Comparison of ENCODE assay signal across 8 cellular contexts in genomic region chr3:197960694-197961581, GRCh38. TPM values are rescaled to one million over a fixed set of nuclear protein-coding genes. Genes with fewer than 3 reads are reported as not detected.
DNase-seq lines count a peak whose midpoint lies in the region; ATAC-seq and TF ChIP-seq lines count a peak whose summit lies in the region.

No MANE protein-coding gene starts in this region.

- peak overlapping the region; percentile 41 for H3K27ac ChIP-seq in cardiac muscle cell
- peak overlapping the region; percentile 44 for H3K27ac ChIP-seq in substantia nigra (ENCODE audit: low read depth, low read length, poor library complexity, severe bottlenecking)

- peak overlapping the region; percentile 82 for H3K4me3 ChIP-seq in cardiac muscle cell

- intact Hi-C loops in cardiac septum (cut with DNase I) = no loop called here

- peak in 1 of 2 donors; percentile 60 for ATAC-seq in activated naive CD4-positive, alpha-beta T cell treated with anti-CD3 and anti-CD28 coated beads, Interleukin-2, amount 50 U/mL, for 72 hours
- ATAC-seq in GM19324 (IDR thresholded peaks at IDR 0.05; ENCODE audit: low FRiP score, unreplicated experiment) = no peak

- H3K27ac Mint-ChIP-seq in activated naive CD4-positive, alpha-beta T cell treated with anti-CD3 and anti-CD28 coated beads, Interleukin-2, amount 50 U/mL, for 72 hours = peak overlapping the region; percentile 93

- no peaks in the 10 kb centered on the region for H3K9me3 ChIP-seq in cardiac muscle cell (ENCODE audit: low read depth)

- H3K4me1 ChIP-seq in cardiac muscle cell (ENCODE audit: low read depth) = peaks cover 7% of the 10 kb centered on the region

- H3K36me3 Mint-ChIP-seq in activated naive CD4-positive, alpha-beta T cell treated with anti-CD3 and anti-CD28 coated beads, Interleukin-2, amount 50 U/mL, for 72 hours = peaks cover 0 to 23% of the 10 kb centered on the region in 2 donors

- DNase-seq in cardiac muscle cell (ENCODE audit: low read depth in 1 of 2, low spot score in 1 of 2) (peak in 1 of 2 donors; percentile 46), cardiac septum (ENCODE audit: low spot score) (no peak), iPS-NIHi7 (ENCODE audit: extremely low spot score) (peak; percentile 10), substantia nigra (lab: John Stamatoyannopoulos, UW) (peak in 3 of 49 donors; percentile 38 to 55 (median 48)), NCI-H2107 (lab: John Stamatoyannopoulos, UW) (no peak), NCI-H1694 treated with DMSO at 0.1 percent for 48 hours (lab: John Stamatoyannopoulos, UW) (no peak)
- peak in 1 of 2 donors; percentile 50 for DNase-seq in activated naive CD4-positive, alpha-beta T cell treated with anti-CD3 and anti-CD28 coated beads, Interleukin-2, amount 50 U/mL, for 72 hours (ENCODE audit: low spot score in 2 of 2)

- no peaks in the 10 kb centered on the region for H3K27me3 ChIP-seq in cardiac muscle cell

- H3K9me3 Mint-ChIP-seq in activated naive CD4-positive, alpha-beta T cell treated with anti-CD3 and anti-CD28 coated beads, Interleukin-2, amount 50 U/mL, for 72 hours = no peaks in the 10 kb centered on the region

- TF ChIP-seq CTCF in cardiac muscle cell (IDR thresholded peaks at IDR 0.05; ENCODE audit: low read depth, low read length) = no peak

- peaks cover 4% of the 10 kb centered on the region for H3K36me3 ChIP-seq in cardiac muscle cell

RNA-seq across cellular contexts. Expression of gene LMLN, which starts 0.9 kb away (rescaled TPM):
- total RNA-seq in cardiac muscle cell = 3.9 and 7.7 TPM in 2 replicates
- polyA plus RNA-seq in cardiac muscle cell = 4.9 and 7.5 TPM in 2 replicates
- total RNA-seq in cardiac septum = 10.1 TPM
- total RNA-seq in activated naive CD4-positive, alpha-beta T cell treated with anti-CD3 and anti-CD28 coated beads, Interleukin-2, amount 50 U/mL, for 72 hours = 1 to 10 TPM; 2.4 to 8.4 TPM

RNA-seq across cellular contexts. Expression of gene RPL35A, which starts 10.9 kb away (rescaled TPM):
- 907 and 984 TPM in 2 replicates for total RNA-seq in cardiac muscle cell
- 845 and 927 TPM in 2 replicates for polyA plus RNA-seq in cardiac muscle cell
- total RNA-seq in cardiac septum = 563 TPM
- 1,000 to 10,000 TPM; 1,604 to 1,708 TPM for total RNA-seq in activated naive CD4-positive, alpha-beta T cell treated with anti-CD3 and anti-CD28 coated beads, Interleukin-2, amount 50 U/mL, for 72 hours
